In genomic region chr13:73938375-73939070, GRCh38 we compare ENCODE assay signal across 11 cellular contexts.
DNase-seq lines count a peak whose midpoint lies in the region; ATAC-seq and TF ChIP-seq lines count a peak whose summit lies in the region.
"Had no signal": no experiment of that assay in that cellular context is flagged by ENCODE, and none has a peak within 500 bp of the region (broad histone marks: within the 10 kb centered on the region; RNA-seq: fewer than 3 reads in every experiment).

No MANE protein-coding gene starts in this region.

- H3K9me3 ChIP-seq in breast epithelium (no peaks in the 10 kb centered on the region), SJSA1 (replicated peaks) (no peaks in the 10 kb centered on the region), vagina (no peaks in the 10 kb centered on the region), thyroid gland (no peaks in the 10 kb centered on the region)

- BruUV-seq in MCF 10A (replicated peaks; lab: Mats Ljungman, UMichigan) = no TSS peak

- H3K4me1 ChIP-seq in breast epithelium (no peaks in the 10 kb centered on the region), SJSA1 (replicated peaks) (peaks cover 48% of the 10 kb centered on the region), vagina (no peaks in the 10 kb centered on the region), thyroid gland (peaks cover 0 to 3% of the 10 kb centered on the region in 2 donors)

- no peaks in the 10 kb centered on the region for H3K27me3 Mint-ChIP-seq in MCF 10A (ENCODE audit: insufficient read depth, unreplicated experiment)
- H3K27me3 Mint-ChIP-seq: CD8-positive, alpha-beta memory T cell had no signal

- H3K27ac Mint-ChIP-seq in MCF 10A (ENCODE audit: low read depth, unreplicated experiment) = peak overlapping the region; percentile 81

- H3K36me3 ChIP-seq in breast epithelium (no peaks in the 10 kb centered on the region), SJSA1 (no peaks in the 10 kb centered on the region), vagina (no peaks in the 10 kb centered on the region), thyroid gland (no peaks in the 10 kb centered on the region)

- no peaks in the 10 kb centered on the region for H3K36me3 Mint-ChIP-seq in MCF 10A (ENCODE audit: insufficient read depth, unreplicated experiment)

- no peaks in the 10 kb centered on the region for H3K9me3 Mint-ChIP-seq in MCF 10A (ENCODE audit: unreplicated experiment)
- H3K9me3 Mint-ChIP-seq: CD8-positive, alpha-beta memory T cell had no signal

- POLR2A ChIA-PET in MCF 10A (lab: Yijun Ruan, JAX) = interaction anchor here (0.7 to 1.8 kb wide), 3 partner anchors 22 to 198 kb away, joined by 3 to 4 read pairs (median 3); no protein-coding TSS in a partner anchor

- H3K27ac ChIP-seq in breast epithelium = no peak overlapping the region
- H3K27ac ChIP-seq in SJSA1 = peak overlapping the region; percentile 66
- no peak overlapping the region for H3K27ac ChIP-seq in vagina
- H3K27ac ChIP-seq in thyroid gland = no peak overlapping the region

- ATAC-seq in GM19452 (IDR thresholded peaks at IDR 0.05; ENCODE audit: unreplicated experiment) = no peak

- CTCF ChIA-PET in MCF 10A (lab: Yijun Ruan, JAX) = interaction anchor here (0.5 to 1.2 kb wide), 3 partner anchors 12 to 1158 kb away, joined by 3 to 7 read pairs (median 4); no protein-coding TSS in a partner anchor

- WGBS in thyroid gland, 2 donors = 79 to 95% methylated on average over 10 of the region's 10 CpGs

- H3K4me3 ChIP-seq in breast epithelium (no peak overlapping the region), SJSA1 (no peak overlapping the region), vagina (no peak overlapping the region), thyroid gland (replicated peaks in 1 of 3) (no peak overlapping the region)

- no peak for TF ChIP-seq POLR2A in breast epithelium (IDR thresholded peaks at IDR 0.05)
- TF ChIP-seq POLR2A in vagina (IDR thresholded peaks at IDR 0.05) = no peak
- no peak for TF ChIP-seq POLR2A in thyroid gland (IDR thresholded peaks at IDR 0.05)

- H3K27me3 ChIP-seq in breast epithelium = no peaks in the 10 kb centered on the region
- no peaks in the 10 kb centered on the region for H3K27me3 ChIP-seq in SJSA1 (replicated peaks)
- H3K27me3 ChIP-seq in vagina = no peaks in the 10 kb centered on the region
- H3K27me3 ChIP-seq in thyroid gland = no peaks in the 10 kb centered on the region

- DNase-seq in MCF 10A (ENCODE audit: unreplicated experiment) (peak; percentile 69), breast epithelium (ENCODE audit: low spot score in 2 of 2) (no peak), SJSA1 (ENCODE audit: low read depth in 1 of 2, low spot score in 2 of 2) (peak; percentile 48 to 72), hepatic stellate cell (ENCODE audit: low spot score) (peak; percentile 42), vagina (ENCODE audit: extremely low spot score in 2 of 2) (no peak), thyroid gland (no peak)
- DNase-seq in activated T-cell treated with anti-CD3 and anti-CD28 coated beads, Interleukin-2, amount 50 U/mL, for 1 hour = no peak
- DNase-seq: CD8-positive, alpha-beta memory T cell; cortex of kidney; MV-4-11 had no signal

- TF ChIP-seq CTCF in MCF 10A (IDR thresholded peaks at IDR 0.05; ENCODE audit: unreplicated experiment) (no peak), breast epithelium (IDR thresholded peaks at IDR 0.05) (no peak), vagina (IDR thresholded peaks at IDR 0.05) (no peak), thyroid gland (IDR thresholded peaks at IDR 0.05) (no peak)

- intact Hi-C loops in MCF 10A (cut with micrococcal nuclease) = loop anchor here (5.0 kb wide), 1 partner anchor 194 kb away; the partner anchor contains the start of gene KLF12
- intact Hi-C loops in breast epithelium (cut with DNase I; ENCODE audit: low total_unique reads) = no loop called here
- intact Hi-C loops in vagina (cut with DNase I) = no loop called here
- intact Hi-C loops in thyroid gland (cut with DNase I) = no loop called here

- H3K4me3 Mint-ChIP-seq in MCF 10A (ENCODE audit: unreplicated experiment) = peak overlapping the region; percentile 43

- H3K4me1 Mint-ChIP-seq in MCF 10A (ENCODE audit: insufficient read depth, unreplicated experiment) = peaks cover 30% of the 10 kb centered on the region

Comparison
In these comparisons a context has a peak if more than half of its experiments do, and no peak if none do; other contexts are left out.
1. DNase-seq: peak in MCF 10A (single experiment), SJSA1 (2 of 2) and hepatic stellate cell (single experiment); none in breast epithelium (0 of 2), vagina (0 of 2), activated T-cell treated with anti-CD3 and anti-CD28 coated beads, Interleukin-2, amount 50 U/mL, for 1 hour (single experiment) and thyroid gland (0 of 2).